In genomic region chr17:48060249-48060648, GRCh38 we compare ENCODE assay signal across 1 cellular context.
TF ChIP-seq lines count a peak whose summit lies in the region.

No MANE protein-coding gene starts in this region.

TF ChIP-seq in IMR-90, 13 proteins besides CTCF, POLR2A, EP300 and RAD21:
- TF ChIP-seq NFE2L2 (IDR thresholded peaks at IDR 0.05; ENCODE audit: low read depth, low read length) (no peak), SMC3 (IDR thresholded peaks at IDR 0.05; ENCODE audit: low read depth, low read length) (no peak), MAFK (IDR thresholded peaks at IDR 0.05; ENCODE audit: low read depth, low read length) (no peak)
TF ChIP-seq in IMR-90: peak in this region for 0.
